1 cellular context compared by ENCODE assay signal in the genomic region with DNA sequence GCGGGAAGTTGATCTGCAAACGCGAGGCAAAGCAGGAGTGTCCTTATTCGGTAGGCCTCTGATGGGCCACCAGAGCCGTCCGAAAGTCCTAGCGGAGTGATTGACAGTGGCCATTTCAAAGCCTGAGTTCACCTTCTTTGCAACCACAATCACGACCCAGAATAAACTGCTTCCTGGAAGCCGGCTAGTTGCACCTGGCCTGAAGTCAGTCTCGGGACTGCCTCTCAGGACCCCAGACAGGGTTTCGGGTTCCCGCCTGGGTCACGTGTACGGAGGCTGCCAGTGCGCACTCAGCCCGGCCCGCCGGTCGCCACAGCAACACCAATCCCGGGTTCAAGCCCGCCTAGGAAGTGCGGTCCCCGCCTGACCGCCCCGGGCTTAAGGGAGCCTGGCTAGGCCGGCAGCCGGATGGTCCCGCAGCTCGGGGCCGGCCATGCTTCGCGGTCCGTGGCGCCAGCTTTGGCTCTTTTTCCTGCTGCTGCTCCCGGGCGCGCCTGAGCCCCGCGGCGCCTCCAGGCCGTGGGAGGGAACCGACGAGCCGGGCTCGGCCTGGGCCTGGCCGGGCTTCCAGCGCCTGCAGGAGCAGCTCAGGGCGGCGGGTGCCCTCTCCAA.
TF ChIP-seq lines count a peak whose summit lies in the region.

A gene with protein sequence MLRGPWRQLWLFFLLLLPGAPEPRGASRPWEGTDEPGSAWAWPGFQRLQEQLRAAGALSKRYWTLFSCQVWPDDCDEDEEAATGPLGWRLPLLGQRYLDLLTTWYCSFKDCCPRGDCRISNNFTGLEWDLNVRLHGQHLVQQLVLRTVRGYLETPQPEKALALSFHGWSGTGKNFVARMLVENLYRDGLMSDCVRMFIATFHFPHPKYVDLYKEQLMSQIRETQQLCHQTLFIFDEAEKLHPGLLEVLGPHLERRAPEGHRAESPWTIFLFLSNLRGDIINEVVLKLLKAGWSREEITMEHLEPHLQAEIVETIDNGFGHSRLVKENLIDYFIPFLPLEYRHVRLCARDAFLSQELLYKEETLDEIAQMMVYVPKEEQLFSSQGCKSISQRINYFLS (plus strand): TSS at position 375 of the 612 bp plus-strand sequence. CDS start 59 bp downstream, at position 434.

TF ChIP-seq in HepG2, 621 proteins besides CTCF, POLR2A, EP300 and RAD21 (continued from another document and continues in another):
- TF ChIP-seq ZNF766 (CRISPR knock-in tag; IDR thresholded peaks at IDR 0.05; ENCODE audit: borderline replicate concordance), result peak; percentile 93
- no peak for TF ChIP-seq ZNF136 (CRISPR knock-in tag; IDR thresholded peaks at IDR 0.05; ENCODE audit: low read depth)
- TF ChIP-seq, protein P1, sequence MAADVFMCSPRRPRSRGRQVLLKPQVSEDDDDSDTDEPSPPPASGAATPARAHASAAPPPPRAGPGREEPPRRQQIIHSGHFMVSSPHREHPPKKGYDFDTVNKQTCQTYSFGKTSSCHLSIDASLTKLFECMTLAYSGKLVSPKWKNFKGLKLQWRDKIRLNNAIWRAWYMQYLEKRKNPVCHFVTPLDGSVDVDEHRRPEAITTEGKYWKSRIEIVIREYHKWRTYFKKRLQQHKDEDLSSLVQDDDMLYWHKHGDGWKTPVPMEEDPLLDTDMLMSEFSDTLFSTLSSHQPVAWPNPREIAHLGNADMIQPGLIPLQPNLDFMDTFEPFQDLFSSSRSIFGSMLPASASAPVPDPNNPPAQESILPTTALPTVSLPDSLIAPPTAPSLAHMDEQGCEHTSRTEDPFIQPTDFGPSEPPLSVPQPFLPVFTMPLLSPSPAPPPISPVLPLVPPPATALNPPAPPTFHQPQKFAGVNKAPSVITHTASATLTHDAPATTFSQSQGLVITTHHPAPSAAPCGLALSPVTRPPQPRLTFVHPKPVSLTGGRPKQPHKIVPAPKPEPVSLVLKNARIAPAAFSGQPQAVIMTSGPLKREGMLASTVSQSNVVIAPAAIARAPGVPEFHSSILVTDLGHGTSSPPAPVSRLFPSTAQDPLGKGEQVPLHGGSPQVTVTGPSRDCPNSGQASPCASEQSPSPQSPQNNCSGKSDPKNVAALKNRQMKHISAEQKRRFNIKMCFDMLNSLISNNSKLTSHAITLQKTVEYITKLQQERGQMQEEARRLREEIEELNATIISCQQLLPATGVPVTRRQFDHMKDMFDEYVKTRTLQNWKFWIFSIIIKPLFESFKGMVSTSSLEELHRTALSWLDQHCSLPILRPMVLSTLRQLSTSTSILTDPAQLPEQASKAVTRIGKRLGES (CRISPR knock-in tag; IDR thresholded peaks at IDR 0.05; ENCODE audit: borderline replicate concordance), result peak; percentile 76
- no peak for TF ChIP-seq CENPX (CRISPR knock-in tag; IDR thresholded peaks at IDR 0.05)
- TF ChIP-seq CENPT (CRISPR knock-in tag; IDR thresholded peaks at IDR 0.05; ENCODE audit: low read depth), result no peak
- TF ChIP-seq, protein P2, sequence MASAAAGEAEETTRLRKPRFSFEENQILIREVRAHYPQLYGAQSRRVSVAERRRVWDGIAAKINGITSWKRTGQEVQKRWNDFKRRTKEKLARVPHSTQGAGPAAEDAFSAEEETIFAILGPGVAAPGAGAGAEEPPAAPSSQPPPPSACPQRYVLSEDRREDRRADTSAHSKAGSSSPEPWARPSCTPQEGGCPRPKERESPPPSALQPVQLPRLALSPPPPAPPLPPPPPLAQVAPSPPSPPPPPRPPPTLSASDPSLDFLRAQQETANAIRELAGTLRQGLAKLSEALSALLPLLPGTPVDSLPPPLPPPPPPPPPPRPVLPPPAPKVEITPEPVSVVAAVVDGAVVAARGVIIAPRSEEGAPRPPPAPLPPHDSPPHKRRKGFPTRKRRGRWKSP (CRISPR knock-in tag; IDR thresholded peaks at IDR 0.05), result no peak
- peak; percentile 43 for TF ChIP-seq HDAC2 (CRISPR knock-in tag; IDR thresholded peaks at IDR 0.05)
- TF ChIP-seq, protein P3, sequence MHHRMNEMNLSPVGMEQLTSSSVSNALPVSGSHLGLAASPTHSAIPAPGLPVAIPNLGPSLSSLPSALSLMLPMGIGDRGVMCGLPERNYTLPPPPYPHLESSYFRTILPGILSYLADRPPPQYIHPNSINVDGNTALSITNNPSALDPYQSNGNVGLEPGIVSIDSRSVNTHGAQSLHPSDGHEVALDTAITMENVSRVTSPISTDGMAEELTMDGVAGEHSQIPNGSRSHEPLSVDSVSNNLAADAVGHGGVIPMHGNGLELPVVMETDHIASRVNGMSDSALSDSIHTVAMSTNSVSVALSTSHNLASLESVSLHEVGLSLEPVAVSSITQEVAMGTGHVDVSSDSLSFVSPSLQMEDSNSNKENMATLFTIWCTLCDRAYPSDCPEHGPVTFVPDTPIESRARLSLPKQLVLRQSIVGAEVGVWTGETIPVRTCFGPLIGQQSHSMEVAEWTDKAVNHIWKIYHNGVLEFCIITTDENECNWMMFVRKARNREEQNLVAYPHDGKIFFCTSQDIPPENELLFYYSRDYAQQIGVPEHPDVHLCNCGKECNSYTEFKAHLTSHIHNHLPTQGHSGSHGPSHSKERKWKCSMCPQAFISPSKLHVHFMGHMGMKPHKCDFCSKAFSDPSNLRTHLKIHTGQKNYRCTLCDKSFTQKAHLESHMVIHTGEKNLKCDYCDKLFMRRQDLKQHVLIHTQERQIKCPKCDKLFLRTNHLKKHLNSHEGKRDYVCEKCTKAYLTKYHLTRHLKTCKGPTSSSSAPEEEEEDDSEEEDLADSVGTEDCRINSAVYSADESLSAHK (CRISPR knock-in tag; IDR thresholded peaks at IDR 0.05; ENCODE audit: borderline replicate concordance), result no peak; the same call in 1 of the 2 replicates
- TF ChIP-seq ZNF431 (CRISPR knock-in tag; IDR thresholded peaks at IDR 0.05; ENCODE audit: borderline replicate concordance, low read depth), result no peak
- TF ChIP-seq GLI4 (CRISPR knock-in tag; IDR thresholded peaks at IDR 0.05; ENCODE audit: borderline replicate concordance), result 0 out of 2 replicates have a peak, but pooled peaks have one; percentile 21
- TF ChIP-seq ZFP90 (CRISPR knock-in tag; IDR thresholded peaks at IDR 0.05; ENCODE audit: borderline replicate concordance), result peak; percentile 47; the same call in 1 of the 2 replicates
- TF ChIP-seq GPN1 (CRISPR knock-in tag; IDR thresholded peaks at IDR 0.05; ENCODE audit: borderline replicate concordance), result 0 out of 2 replicates have a peak, but pooled peaks have one; percentile 35
- TF ChIP-seq, protein P4, sequence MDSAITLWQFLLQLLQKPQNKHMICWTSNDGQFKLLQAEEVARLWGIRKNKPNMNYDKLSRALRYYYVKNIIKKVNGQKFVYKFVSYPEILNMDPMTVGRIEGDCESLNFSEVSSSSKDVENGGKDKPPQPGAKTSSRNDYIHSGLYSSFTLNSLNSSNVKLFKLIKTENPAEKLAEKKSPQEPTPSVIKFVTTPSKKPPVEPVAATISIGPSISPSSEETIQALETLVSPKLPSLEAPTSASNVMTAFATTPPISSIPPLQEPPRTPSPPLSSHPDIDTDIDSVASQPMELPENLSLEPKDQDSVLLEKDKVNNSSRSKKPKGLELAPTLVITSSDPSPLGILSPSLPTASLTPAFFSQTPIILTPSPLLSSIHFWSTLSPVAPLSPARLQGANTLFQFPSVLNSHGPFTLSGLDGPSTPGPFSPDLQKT (CRISPR knock-in tag; IDR thresholded peaks at IDR 0.05; ENCODE audit: borderline replicate concordance), result no peak
- peak; percentile 67 for TF ChIP-seq POLR2AphosphoS5 (IDR thresholded peaks at IDR 0.05; ENCODE audit: low read depth, low read length)
- no peak for TF ChIP-seq ATAD3A (CRISPR knock-in tag; IDR thresholded peaks at IDR 0.05)
- TF ChIP-seq, protein P5, sequence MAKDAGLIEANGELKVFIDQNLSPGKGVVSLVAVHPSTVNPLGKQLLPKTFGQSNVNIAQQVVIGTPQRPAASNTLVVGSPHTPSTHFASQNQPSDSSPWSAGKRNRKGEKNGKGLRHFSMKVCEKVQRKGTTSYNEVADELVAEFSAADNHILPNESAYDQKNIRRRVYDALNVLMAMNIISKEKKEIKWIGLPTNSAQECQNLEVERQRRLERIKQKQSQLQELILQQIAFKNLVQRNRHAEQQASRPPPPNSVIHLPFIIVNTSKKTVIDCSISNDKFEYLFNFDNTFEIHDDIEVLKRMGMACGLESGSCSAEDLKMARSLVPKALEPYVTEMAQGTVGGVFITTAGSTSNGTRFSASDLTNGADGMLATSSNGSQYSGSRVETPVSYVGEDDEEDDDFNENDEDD (CRISPR knock-in tag; IDR thresholded peaks at IDR 0.05; ENCODE audit: borderline replicate concordance), result peak; percentile 80; the same call in 1 of the 2 replicates
- no peak for TF ChIP-seq U2AF1 (optimal IDR thresholded peaks at IDR 0.05; ENCODE audit: low read depth, low read length)
- no peak for TF ChIP-seq RORA (CRISPR knock-in tag; IDR thresholded peaks at IDR 0.05)
- TF ChIP-seq, protein P6, sequence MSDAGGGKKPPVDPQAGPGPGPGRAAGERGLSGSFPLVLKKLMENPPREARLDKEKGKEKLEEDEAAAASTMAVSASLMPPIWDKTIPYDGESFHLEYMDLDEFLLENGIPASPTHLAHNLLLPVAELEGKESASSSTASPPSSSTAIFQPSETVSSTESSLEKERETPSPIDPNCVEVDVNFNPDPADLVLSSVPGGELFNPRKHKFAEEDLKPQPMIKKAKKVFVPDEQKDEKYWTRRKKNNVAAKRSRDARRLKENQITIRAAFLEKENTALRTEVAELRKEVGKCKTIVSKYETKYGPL (CRISPR knock-in tag; IDR thresholded peaks at IDR 0.05), result 0 out of 2 replicates have a peak, but pooled peaks have one; percentile 8
- TF ChIP-seq, protein P7, sequence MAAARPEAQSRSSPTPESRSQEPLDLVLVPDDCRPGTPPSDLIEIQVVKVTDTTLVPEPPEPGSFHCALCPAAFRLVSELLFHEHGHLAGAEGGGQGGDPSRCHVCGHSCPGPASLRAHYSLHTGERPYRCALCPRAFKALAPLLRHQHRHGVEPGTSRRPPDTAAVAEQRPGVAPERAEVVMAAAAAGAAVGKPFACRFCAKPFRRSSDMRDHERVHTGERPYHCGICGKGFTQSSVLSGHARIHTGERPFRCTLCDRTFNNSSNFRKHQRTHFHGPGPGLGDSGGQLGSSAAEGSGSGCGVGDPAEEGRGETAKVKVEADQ (CRISPR knock-in tag; IDR thresholded peaks at IDR 0.05; ENCODE audit: borderline replicate concordance), result no peak
- TF ChIP-seq, protein P8, sequence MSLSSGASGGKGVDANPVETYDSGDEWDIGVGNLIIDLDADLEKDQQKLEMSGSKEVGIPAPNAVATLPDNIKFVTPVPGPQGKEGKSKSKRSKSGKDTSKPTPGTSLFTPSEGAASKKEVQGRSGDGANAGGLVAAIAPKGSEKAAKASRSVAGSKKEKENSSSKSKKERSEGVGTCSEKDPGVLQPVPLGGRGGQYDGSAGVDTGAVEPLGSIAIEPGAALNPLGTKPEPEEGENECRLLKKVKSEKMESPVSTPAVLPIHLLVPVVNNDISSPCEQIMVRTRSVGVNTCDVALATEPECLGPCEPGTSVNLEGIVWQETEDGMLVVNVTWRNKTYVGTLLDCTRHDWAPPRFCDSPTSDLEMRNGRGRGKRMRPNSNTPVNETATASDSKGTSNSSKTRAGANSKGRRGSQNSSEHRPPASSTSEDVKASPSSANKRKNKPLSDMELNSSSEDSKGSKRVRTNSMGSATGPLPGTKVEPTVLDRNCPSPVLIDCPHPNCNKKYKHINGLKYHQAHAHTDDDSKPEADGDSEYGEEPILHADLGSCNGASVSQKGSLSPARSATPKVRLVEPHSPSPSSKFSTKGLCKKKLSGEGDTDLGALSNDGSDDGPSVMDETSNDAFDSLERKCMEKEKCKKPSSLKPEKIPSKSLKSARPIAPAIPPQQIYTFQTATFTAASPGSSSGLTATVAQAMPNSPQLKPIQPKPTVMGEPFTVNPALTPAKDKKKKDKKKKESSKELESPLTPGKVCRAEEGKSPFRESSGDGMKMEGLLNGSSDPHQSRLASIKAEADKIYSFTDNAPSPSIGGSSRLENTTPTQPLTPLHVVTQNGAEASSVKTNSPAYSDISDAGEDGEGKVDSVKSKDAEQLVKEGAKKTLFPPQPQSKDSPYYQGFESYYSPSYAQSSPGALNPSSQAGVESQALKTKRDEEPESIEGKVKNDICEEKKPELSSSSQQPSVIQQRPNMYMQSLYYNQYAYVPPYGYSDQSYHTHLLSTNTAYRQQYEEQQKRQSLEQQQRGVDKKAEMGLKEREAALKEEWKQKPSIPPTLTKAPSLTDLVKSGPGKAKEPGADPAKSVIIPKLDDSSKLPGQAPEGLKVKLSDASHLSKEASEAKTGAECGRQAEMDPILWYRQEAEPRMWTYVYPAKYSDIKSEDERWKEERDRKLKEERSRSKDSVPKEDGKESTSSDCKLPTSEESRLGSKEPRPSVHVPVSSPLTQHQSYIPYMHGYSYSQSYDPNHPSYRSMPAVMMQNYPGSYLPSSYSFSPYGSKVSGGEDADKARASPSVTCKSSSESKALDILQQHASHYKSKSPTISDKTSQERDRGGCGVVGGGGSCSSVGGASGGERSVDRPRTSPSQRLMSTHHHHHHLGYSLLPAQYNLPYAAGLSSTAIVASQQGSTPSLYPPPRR (CRISPR knock-in tag; IDR thresholded peaks at IDR 0.05; ENCODE audit: borderline replicate concordance), result 0 out of 2 replicates have a peak, but pooled peaks have one; percentile 32
- TF ChIP-seq, protein P9, sequence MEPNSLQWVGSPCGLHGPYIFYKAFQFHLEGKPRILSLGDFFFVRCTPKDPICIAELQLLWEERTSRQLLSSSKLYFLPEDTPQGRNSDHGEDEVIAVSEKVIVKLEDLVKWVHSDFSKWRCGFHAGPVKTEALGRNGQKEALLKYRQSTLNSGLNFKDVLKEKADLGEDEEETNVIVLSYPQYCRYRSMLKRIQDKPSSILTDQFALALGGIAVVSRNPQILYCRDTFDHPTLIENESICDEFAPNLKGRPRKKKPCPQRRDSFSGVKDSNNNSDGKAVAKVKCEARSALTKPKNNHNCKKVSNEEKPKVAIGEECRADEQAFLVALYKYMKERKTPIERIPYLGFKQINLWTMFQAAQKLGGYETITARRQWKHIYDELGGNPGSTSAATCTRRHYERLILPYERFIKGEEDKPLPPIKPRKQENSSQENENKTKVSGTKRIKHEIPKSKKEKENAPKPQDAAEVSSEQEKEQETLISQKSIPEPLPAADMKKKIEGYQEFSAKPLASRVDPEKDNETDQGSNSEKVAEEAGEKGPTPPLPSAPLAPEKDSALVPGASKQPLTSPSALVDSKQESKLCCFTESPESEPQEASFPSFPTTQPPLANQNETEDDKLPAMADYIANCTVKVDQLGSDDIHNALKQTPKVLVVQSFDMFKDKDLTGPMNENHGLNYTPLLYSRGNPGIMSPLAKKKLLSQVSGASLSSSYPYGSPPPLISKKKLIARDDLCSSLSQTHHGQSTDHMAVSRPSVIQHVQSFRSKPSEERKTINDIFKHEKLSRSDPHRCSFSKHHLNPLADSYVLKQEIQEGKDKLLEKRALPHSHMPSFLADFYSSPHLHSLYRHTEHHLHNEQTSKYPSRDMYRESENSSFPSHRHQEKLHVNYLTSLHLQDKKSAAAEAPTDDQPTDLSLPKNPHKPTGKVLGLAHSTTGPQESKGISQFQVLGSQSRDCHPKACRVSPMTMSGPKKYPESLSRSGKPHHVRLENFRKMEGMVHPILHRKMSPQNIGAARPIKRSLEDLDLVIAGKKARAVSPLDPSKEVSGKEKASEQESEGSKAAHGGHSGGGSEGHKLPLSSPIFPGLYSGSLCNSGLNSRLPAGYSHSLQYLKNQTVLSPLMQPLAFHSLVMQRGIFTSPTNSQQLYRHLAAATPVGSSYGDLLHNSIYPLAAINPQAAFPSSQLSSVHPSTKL (CRISPR knock-in tag; IDR thresholded peaks at IDR 0.05), result peak; percentile 57
- TF ChIP-seq, protein P10, sequence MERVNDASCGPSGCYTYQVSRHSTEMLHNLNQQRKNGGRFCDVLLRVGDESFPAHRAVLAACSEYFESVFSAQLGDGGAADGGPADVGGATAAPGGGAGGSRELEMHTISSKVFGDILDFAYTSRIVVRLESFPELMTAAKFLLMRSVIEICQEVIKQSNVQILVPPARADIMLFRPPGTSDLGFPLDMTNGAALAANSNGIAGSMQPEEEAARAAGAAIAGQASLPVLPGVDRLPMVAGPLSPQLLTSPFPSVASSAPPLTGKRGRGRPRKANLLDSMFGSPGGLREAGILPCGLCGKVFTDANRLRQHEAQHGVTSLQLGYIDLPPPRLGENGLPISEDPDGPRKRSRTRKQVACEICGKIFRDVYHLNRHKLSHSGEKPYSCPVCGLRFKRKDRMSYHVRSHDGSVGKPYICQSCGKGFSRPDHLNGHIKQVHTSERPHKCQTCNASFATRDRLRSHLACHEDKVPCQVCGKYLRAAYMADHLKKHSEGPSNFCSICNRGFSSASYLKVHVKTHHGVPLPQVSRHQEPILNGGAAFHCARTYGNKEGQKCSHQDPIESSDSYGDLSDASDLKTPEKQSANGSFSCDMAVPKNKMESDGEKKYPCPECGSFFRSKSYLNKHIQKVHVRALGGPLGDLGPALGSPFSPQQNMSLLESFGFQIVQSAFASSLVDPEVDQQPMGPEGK (CRISPR knock-in tag; IDR thresholded peaks at IDR 0.05), result no peak; the same call in 1 of the 2 replicates
